ENCODE assay signal across 2 cellular contexts in the genomic region with DNA sequence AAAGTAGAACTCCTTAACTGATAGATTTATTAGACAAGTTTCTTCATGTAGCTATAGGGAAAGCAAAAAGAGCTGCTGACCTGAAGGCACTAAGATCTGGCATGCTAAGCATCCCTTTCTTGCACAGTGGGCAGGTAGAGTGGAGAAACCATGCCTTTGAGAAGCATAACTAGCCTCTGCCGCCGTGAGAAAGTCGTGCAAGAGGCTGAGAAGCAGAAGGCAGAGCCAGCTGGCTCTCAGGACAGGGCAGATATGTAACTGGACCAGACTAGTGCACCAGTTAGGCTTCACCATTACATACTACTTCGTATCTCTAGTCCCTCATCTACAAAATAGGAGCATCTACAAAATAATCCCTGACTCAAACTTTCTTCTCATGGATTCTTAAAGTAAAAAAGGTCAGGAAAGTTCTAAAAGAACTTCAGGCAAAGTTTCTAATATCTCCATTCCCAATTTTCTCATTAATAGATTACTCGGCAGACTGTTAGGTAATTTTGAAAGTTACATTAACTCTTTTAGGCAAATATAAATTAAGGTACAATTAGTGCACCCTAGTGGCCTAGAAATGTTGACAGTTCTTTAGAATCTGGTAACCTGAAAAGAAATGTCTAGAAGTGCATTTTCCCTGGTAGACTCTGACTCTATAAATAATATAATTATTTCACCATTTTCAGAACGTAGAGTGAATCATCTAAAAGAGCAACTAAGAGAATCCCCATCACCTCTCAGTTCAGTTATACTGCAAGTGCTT.
TF ChIP-seq lines count a peak whose summit lies in the region.

No MANE protein-coding gene starts in this region.

TF ChIP-seq in HCT116, 20 proteins besides CTCF, POLR2A, EP300 and RAD21 (continued from another document):
- TF ChIP-seq, protein P1, sequence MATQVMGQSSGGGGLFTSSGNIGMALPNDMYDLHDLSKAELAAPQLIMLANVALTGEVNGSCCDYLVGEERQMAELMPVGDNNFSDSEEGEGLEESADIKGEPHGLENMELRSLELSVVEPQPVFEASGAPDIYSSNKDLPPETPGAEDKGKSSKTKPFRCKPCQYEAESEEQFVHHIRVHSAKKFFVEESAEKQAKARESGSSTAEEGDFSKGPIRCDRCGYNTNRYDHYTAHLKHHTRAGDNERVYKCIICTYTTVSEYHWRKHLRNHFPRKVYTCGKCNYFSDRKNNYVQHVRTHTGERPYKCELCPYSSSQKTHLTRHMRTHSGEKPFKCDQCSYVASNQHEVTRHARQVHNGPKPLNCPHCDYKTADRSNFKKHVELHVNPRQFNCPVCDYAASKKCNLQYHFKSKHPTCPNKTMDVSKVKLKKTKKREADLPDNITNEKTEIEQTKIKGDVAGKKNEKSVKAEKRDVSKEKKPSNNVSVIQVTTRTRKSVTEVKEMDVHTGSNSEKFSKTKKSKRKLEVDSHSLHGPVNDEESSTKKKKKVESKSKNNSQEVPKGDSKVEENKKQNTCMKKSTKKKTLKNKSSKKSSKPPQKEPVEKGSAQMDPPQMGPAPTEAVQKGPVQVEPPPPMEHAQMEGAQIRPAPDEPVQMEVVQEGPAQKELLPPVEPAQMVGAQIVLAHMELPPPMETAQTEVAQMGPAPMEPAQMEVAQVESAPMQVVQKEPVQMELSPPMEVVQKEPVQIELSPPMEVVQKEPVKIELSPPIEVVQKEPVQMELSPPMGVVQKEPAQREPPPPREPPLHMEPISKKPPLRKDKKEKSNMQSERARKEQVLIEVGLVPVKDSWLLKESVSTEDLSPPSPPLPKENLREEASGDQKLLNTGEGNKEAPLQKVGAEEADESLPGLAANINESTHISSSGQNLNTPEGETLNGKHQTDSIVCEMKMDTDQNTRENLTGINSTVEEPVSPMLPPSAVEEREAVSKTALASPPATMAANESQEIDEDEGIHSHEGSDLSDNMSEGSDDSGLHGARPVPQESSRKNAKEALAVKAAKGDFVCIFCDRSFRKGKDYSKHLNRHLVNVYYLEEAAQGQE (IDR thresholded peaks at IDR 0.05; ENCODE audit: low read depth), result no peak
- TF ChIP-seq, protein P2, sequence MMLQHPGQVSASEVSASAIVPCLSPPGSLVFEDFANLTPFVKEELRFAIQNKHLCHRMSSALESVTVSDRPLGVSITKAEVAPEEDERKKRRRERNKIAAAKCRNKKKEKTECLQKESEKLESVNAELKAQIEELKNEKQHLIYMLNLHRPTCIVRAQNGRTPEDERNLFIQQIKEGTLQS (IDR thresholded peaks at IDR 0.05), result no peak
- TF ChIP-seq POLR2AphosphoS5 (IDR thresholded peaks at IDR 0.05; ENCODE audit: low read depth, low read length), result no peak
- no peak for TF ChIP-seq EZH2phosphoT487 (IDR thresholded peaks at IDR 0.05; ENCODE audit: borderline replicate concordance)

TF ChIP-seq in SK-N-SH, 30 proteins besides CTCF, POLR2A, EP300 and RAD21 (continued from another document):
- TF ChIP-seq, protein P3, sequence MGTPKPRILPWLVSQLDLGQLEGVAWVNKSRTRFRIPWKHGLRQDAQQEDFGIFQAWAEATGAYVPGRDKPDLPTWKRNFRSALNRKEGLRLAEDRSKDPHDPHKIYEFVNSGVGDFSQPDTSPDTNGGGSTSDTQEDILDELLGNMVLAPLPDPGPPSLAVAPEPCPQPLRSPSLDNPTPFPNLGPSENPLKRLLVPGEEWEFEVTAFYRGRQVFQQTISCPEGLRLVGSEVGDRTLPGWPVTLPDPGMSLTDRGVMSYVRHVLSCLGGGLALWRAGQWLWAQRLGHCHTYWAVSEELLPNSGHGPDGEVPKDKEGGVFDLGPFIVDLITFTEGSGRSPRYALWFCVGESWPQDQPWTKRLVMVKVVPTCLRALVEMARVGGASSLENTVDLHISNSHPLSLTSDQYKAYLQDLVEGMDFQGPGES (IDR thresholded peaks at IDR 0.05; ENCODE audit: low read depth, low read length), result no peak
- TF ChIP-seq NRF1 (IDR thresholded peaks at IDR 0.05; ENCODE audit: low read depth, low read length) (no peak), TCF12 (IDR thresholded peaks at IDR 0.05) (no peak), FOXM1 (IDR thresholded peaks at IDR 0.05; ENCODE audit: low read depth) (no peak), GABPA (IDR thresholded peaks at IDR 0.05; ENCODE audit: low read depth) (no peak), YY1 (IDR thresholded peaks at IDR 0.05; ENCODE audit: low read depth) (no peak), SMC3 (IDR thresholded peaks at IDR 0.05; ENCODE audit: low read depth, low read length) (no peak), CHD2 (IDR thresholded peaks at IDR 0.05; ENCODE audit: low read length, partially characterized antibody) (no peak), RXRA (IDR thresholded peaks at IDR 0.05; ENCODE audit: borderline replicate concordance, low read depth) (no peak), NFIC (IDR thresholded peaks at IDR 0.05; ENCODE audit: borderline replicate concordance) (no peak), TAF1 (IDR thresholded peaks at IDR 0.05; ENCODE audit: borderline replicate concordance, low read depth, low read length) (no peak), RCOR1 (IDR thresholded peaks at IDR 0.05; ENCODE audit: low read length) (no peak), EZH2phosphoT487 (IDR thresholded peaks at IDR 0.05; ENCODE audit: borderline replicate concordance, low read depth) (no peak), RFX5 (IDR thresholded peaks at IDR 0.05; ENCODE audit: low read length) (no peak)
- TF ChIP-seq, protein P4, sequence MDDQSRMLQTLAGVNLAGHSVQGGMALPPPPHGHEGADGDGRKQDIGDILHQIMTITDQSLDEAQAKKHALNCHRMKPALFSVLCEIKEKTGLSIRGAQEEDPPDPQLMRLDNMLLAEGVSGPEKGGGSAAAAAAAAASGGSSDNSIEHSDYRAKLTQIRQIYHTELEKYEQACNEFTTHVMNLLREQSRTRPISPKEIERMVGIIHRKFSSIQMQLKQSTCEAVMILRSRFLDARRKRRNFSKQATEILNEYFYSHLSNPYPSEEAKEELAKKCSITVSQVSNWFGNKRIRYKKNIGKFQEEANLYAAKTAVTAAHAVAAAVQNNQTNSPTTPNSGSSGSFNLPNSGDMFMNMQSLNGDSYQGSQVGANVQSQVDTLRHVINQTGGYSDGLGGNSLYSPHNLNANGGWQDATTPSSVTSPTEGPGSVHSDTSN (IDR thresholded peaks at IDR 0.05), result no peak
- TF ChIP-seq, protein P5, sequence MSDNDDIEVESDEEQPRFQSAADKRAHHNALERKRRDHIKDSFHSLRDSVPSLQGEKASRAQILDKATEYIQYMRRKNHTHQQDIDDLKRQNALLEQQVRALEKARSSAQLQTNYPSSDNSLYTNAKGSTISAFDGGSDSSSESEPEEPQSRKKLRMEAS (IDR thresholded peaks at IDR 0.05; ENCODE audit: low read depth), result no peak
